8 cellular contexts compared by ENCODE assay signal in the genomic region with DNA sequence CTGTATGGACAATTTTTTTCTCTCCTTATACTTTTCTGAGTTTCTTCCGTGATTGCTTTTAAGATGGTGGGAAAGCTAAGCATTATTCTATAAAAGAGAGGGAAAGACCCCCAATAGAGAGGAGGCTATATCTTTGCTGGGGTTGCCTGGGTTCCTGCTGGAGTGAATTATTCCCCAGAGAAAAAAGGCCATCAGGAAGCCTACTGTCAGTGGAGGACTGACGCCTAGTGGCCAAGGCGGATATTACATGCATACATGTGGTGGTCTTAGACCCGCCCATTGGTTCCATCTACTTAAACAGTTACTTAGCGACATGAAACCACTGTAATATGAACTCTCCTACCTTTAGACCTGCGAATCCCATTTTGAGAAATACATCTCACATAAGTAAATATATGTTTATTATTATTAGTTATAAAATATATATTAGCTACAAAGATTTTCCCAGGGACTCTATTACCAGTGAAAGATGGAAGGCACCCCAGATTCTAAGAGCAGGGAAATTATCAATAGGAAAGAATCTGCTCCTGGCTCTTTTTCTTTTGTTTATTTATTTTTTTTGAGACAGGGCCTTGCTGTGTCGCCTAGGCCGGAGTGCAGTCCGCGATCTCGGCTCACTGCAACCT. TPM values are rescaled to one million over a fixed set of nuclear protein-coding genes. Genes with fewer than 3 reads are reported as not detected.
A peak's percentile ranks its signal among the peaks of the same experiment; 100 is the strongest.
DNase-seq lines count a peak whose midpoint lies in the region; ATAC-seq and TF ChIP-seq lines count a peak whose summit lies in the region.
"Had no signal": no experiment of that assay in that cellular context is flagged by ENCODE, and none has a peak within 500 bp of the region (broad histone marks: within the 10 kb centered on the region; RNA-seq: fewer than 3 reads in every experiment).

No MANE protein-coding gene starts in this region.

- peak; percentile 83 for DNase-seq in GM13977 (ENCODE audit: low spot score)
- peak; percentile 32 for DNase-seq in NCI-H1436 treated with DMSO at 0.1 percent for 48 hours (lab: John Stamatoyannopoulos, UW)
- DNase-seq in SW480 (ENCODE audit: low spot score), result peak; percentile 68
- peak; percentile 69 for DNase-seq in activated naive CD8-positive, alpha-beta T cell treated with anti-CD3 and anti-CD28 coated beads, Interleukin-2, amount 50 U/mL, for 16 hours (ENCODE audit: low read depth, low spot score)
- peak; percentile 81 for DNase-seq in left cardiac atrium
- peak; percentile 51 for DNase-seq in pulmonary artery endothelial cell (ENCODE audit: low read depth, low spot score)
- DNase-seq in aorta, result peak; percentile 77 to 88

- no peaks in the 10 kb centered on the region for H3K4me1 ChIP-seq in aorta (ENCODE audit: control insufficient read depth in 1 of 2, insufficient read depth in 2 of 2, low read length in 2 of 2)

- in situ Hi-C loops in GM13977 (cut with MboI; ENCODE audit: low pct_unique_long_range_greater_than_20kb, low sequenced_read_pairs, unreplicated experiment), result loop anchor here (25.0 kb wide), 1 partner anchor 350 kb away; a partner anchor contains a TSS

- no peak overlapping the region for H3K4me3 ChIP-seq in aorta (ENCODE audit: low read length in 2 of 2)
- H3K4me3 ChIP-seq: skin epidermis had no signal

- WGBS in aorta, 2 donors, result 35% methylated on average over 11 of the region's 11 CpGs

- ATAC-seq in left cardiac atrium (peak; percentile 72 to 77), aorta (ENCODE audit: low FRiP score) (peak; percentile 77)

- H3K27ac ChIP-seq in aorta (ENCODE audit: low read depth in 1 of 2, low read length in 2 of 2), result no peak overlapping the region
- H3K27ac ChIP-seq: skin epidermis had no signal

- no peaks in the 10 kb centered on the region for H3K36me3 ChIP-seq in aorta (ENCODE audit: control insufficient read depth in 1 of 2, insufficient read depth in 2 of 2, low read length in 1 of 2)

- H3K9me3 ChIP-seq in aorta (ENCODE audit: control insufficient read depth, low read length), result no peaks in the 10 kb centered on the region

- peak; percentile 92 for TF ChIP-seq CTCF in GM13977 (IDR thresholded peaks at IDR 0.05; ENCODE audit: extremely low read depth, insufficient read depth, missing control alignments)

- H3K27me3 ChIP-seq in aorta (ENCODE audit: control insufficient read depth in 1 of 2, insufficient read depth in 2 of 2, low read length in 1 of 2), result no peaks in the 10 kb centered on the region

- intact Hi-C loops in left cardiac atrium (cut with DNase I) (loop anchor here in 1 of 2 donors (2.0 to 5.0 kb wide), 2 partner anchors 219 to 355 kb away; no protein-coding TSS in a partner anchor), aorta (cut with DNase I) (loop anchor here (2.0 to 5.0 kb wide), 3 partner anchors 55 to 355 kb away; no protein-coding TSS in a partner anchor)

RNA-seq across cellular contexts. Expression of a gene that starts 15.7 kb away (rescaled TPM):
- total RNA-seq in left cardiac atrium, result 1 to 10 TPM in 1 of 2 donors, under 1 TPM in 1; 0.97 to 3.6 TPM
- not detected in 2 replicates for total RNA-seq in pulmonary artery endothelial cell
- 1 to 10 TPM in 1 of 2 donors, not detected in 1; 1.8 TPM for total RNA-seq in aorta
- 1 to 10 TPM; 2.5 to 9.5 TPM for polyA plus RNA-seq in aorta

RNA-seq across cellular contexts. Expression of a gene that starts 26.4 kb away (rescaled TPM):
- total RNA-seq in left cardiac atrium (10 to 100 TPM; 18.6 to 23.1 TPM), pulmonary artery endothelial cell (11.0 and 12.5 TPM in 2 replicates), aorta (10 to 100 TPM; 29.8 to 39.9 TPM)
- polyA plus RNA-seq in aorta, result 10 to 100 TPM; 12.7 to 14.0 TPM

RNA-seq across cellular contexts. Expression of a gene that starts 34.5 kb away (rescaled TPM):
- total RNA-seq in left cardiac atrium, result 1 to 10 TPM in 1 of 2 donors, under 1 TPM in 1; 0.41 to 3.0 TPM
- total RNA-seq in pulmonary artery endothelial cell, result not detected in 2 replicates
- 1 to 10 TPM; 1.3 to 2.6 TPM for total RNA-seq in aorta
- polyA plus RNA-seq in aorta, result 1 to 10 TPM in 1 of 2 donors, under 1 TPM in 1; 0.74 to 6.3 TPM

RNA-seq across cellular contexts. Expression of a gene that starts 53.4 kb away (rescaled TPM):
- under 1 TPM; 0.58 to 0.71 TPM for total RNA-seq in left cardiac atrium
- total RNA-seq in pulmonary artery endothelial cell, result not detected in 2 replicates
- 1 to 10 TPM in 1 of 2 donors, not detected in 1; 1.0 TPM for total RNA-seq in aorta
- under 1 TPM in 1 of 2 donors, not detected in 1; 0.10 TPM for polyA plus RNA-seq in aorta

Comparison
In these comparisons a context has a peak if more than half of its experiments do, and no peak if none do; other contexts are left out.
1. DNase-seq: peak in every context shown above with its lines; median percentile 83 in GM13977; 82 in aorta; 81 in left cardiac atrium; 69 in activated naive CD8-positive, alpha-beta T cell treated with anti-CD3 and anti-CD28 coated beads, Interleukin-2, amount 50 U/mL, for 16 hours; 68 in SW480; 51 in pulmonary artery endothelial cell; 32 in NCI-H1436 treated with DMSO at 0.1 percent for 48 hours.